ENCODE assay signal across 18 cellular contexts in genomic region chr18:70840649-70841048, GRCh38.
A peak's percentile ranks its signal among the peaks of the same experiment; 100 is the strongest.
DNase-seq lines count a peak whose midpoint lies in the region; ATAC-seq and TF ChIP-seq lines count a peak whose summit lies in the region.
"Had no signal": no experiment of that assay in that cellular context is flagged by ENCODE, and none has a peak within 500 bp of the region (broad histone marks: within the 10 kb centered on the region; RNA-seq: fewer than 3 reads in every experiment).

No MANE protein-coding gene starts in this region.

- H2BK5ac ChIP-seq in neuronal stem cell (ENCODE audit: low read length): no peak overlapping the region

- no peak overlapping the region for H3K4me3 ChIP-seq in A673 (ENCODE audit: low read depth, low read length, poor library complexity, severe bottlenecking)
- H3K4me3 ChIP-seq in H7 (ENCODE audit: insufficient read depth, low read depth, low read length): no peak overlapping the region
- H3K4me3 ChIP-seq in neuronal stem cell (ENCODE audit: low read length in 2 of 2): no peak overlapping the region
- H3K4me3 ChIP-seq: GM23338, K562 had no signal

- DNase-seq in A673 (ENCODE audit: low spot score): peak; percentile 80
- DNase-seq in H7: peak; percentile 4
- DNase-seq in cerebellar cortex (ENCODE audit: low spot score): peak; percentile 10
- DNase-seq in neuronal stem cell (ENCODE audit: low spot score): no peak
- DNase-seq in kidney tubule cell (ENCODE audit: low spot score): no peak
- DNase-seq in AG20443 (ENCODE audit: low spot score): no peak
- DNase-seq: 8988T; BE2C; C1 segment of cervical spinal cord; Caco-2; CD4-positive, alpha-beta T cell; DMS153; DMS79; GF-D8; IMR-90 had no signal

- H3K27ac ChIP-seq in A673 (ENCODE audit: low read depth, low read length, poor library complexity, severe bottlenecking): peak overlapping the region; percentile 57
- H3K27ac ChIP-seq in neuronal stem cell (replicated peaks; ENCODE audit: low read length): no peak overlapping the region

- ATAC-seq in GM18867 (IDR thresholded peaks at IDR 0.05; ENCODE audit: unreplicated experiment): no peak
- ATAC-seq: GM23338, K562 had no signal

- H4K91ac ChIP-seq in neuronal stem cell (ENCODE audit: low read depth, low read length, poor library complexity): no peak overlapping the region

- no peaks in the 10 kb centered on the region for H3K36me3 ChIP-seq in A673 (ENCODE audit: insufficient read depth, low read length, poor library complexity, severe bottlenecking)
- no peaks in the 10 kb centered on the region for H3K36me3 ChIP-seq in H7 (replicated peaks; ENCODE audit: control insufficient read depth, insufficient read depth, low read length)
- H3K36me3 ChIP-seq in neuronal stem cell (replicated peaks in 1 of 2; ENCODE audit: control insufficient read depth in 2 of 2, insufficient read depth in 2 of 2, low read length in 2 of 2): no peaks in the 10 kb centered on the region
- H3K36me3 ChIP-seq: BE2C had no signal

- H3K9ac ChIP-seq in neuronal stem cell (ENCODE audit: low read depth, low read length, poor library complexity): no peak overlapping the region

- H3K4ac ChIP-seq in neuronal stem cell (ENCODE audit: low read length): no peak overlapping the region

- H2BK12ac ChIP-seq in neuronal stem cell (ENCODE audit: low read length): no peak overlapping the region

- no peak overlapping the region for H2AK5ac ChIP-seq in neuronal stem cell (ENCODE audit: low read depth, low read length)

- H4K8ac ChIP-seq in neuronal stem cell (ENCODE audit: low read depth, low read length): no peak overlapping the region

- H2BK15ac ChIP-seq in neuronal stem cell (ENCODE audit: low read length): no peak overlapping the region

- no TSS peak for BruUV-seq in A673 (replicated peaks; lab: Mats Ljungman, UMichigan)

- WGBS in neuronal stem cell (ENCODE audit: extremely low coverage in 2 of 2, insufficient read length in 2 of 2, insufficient replicate concordance in 1 of 2), 2 donors: no CpG with 5 or more reads among the region's 3 CpGs

- no peak overlapping the region for H3K23ac ChIP-seq in neuronal stem cell (ENCODE audit: low read depth, low read length, poor library complexity)

- intact Hi-C loops in A673 (cut with micrococcal nuclease; ENCODE audit: unreplicated experiment): no loop called here

- H3K9me3 ChIP-seq in A673 (ENCODE audit: low read depth, low read length, poor library complexity, severe bottlenecking): no peaks in the 10 kb centered on the region
- H3K9me3 ChIP-seq in neuronal stem cell (replicated peaks in 1 of 2; ENCODE audit: control insufficient read depth in 2 of 2, insufficient read depth in 1 of 2, low read depth in 1 of 2, low read length in 2 of 2): no peaks in the 10 kb centered on the region
- H3K9me3 ChIP-seq: BE2C, Caco-2 had no signal

- H2AFZ ChIP-seq in neuronal stem cell (ENCODE audit: low read length): peak overlapping the region; percentile 74
- H2AFZ ChIP-seq: GM23338 had no signal

- TF ChIP-seq CTCF in A673 (conservative IDR thresholded peaks at IDR 0.05; ENCODE audit: low read depth, low read length): no peak

- POLR2A ChIA-PET in A673 (lab: Charles Lee; ENCODE audit: low non-redundant PET): no interaction called here

- H3K79me1 ChIP-seq in neuronal stem cell (ENCODE audit: low read depth, low read length): no peaks in the 10 kb centered on the region

- H3K27me3 ChIP-seq in A673 (replicated peaks; ENCODE audit: insufficient read depth, low read depth, low read length, poor library complexity) (no peaks in the 10 kb centered on the region), H7 (ENCODE audit: control insufficient read depth, insufficient read depth, low read length) (no peaks in the 10 kb centered on the region), neuronal stem cell (ENCODE audit: control insufficient read depth in 3 of 3, insufficient read depth in 3 of 3, low read depth in 1 of 3, low read length in 3 of 3) (no peaks in the 10 kb centered on the region)
- H3K27me3 ChIP-seq: BE2C had no signal

- H3K14ac ChIP-seq in neuronal stem cell (ENCODE audit: low read length): no peak overlapping the region

- H3K4me1 ChIP-seq in A673 (ENCODE audit: insufficient read depth, low read length, poor library complexity, severe bottlenecking) (peaks cover 17% of the 10 kb centered on the region), neuronal stem cell (ENCODE audit: control insufficient read depth in 2 of 2, insufficient read depth in 1 of 2, low read depth in 1 of 2, low read length in 2 of 2) (peaks cover 5 to 7% of the 10 kb centered on the region in 2 donors)
- H3K4me1 ChIP-seq: BE2C, Caco-2 had no signal

- no peak overlapping the region for H2BK120ac ChIP-seq in neuronal stem cell (ENCODE audit: low read depth, low read length)

- CTCF ChIA-PET in A673 (lab: Charles Lee): no interaction called here

- H3K18ac ChIP-seq in neuronal stem cell (ENCODE audit: low read length): no peak overlapping the region

- H3K4me2 ChIP-seq in neuronal stem cell (ENCODE audit: insufficient read depth, low read length, poor library complexity, severe bottlenecking): no peak overlapping the region
- H3K4me2 ChIP-seq: GM23338 had no signal

Comparison
In these comparisons a context has a peak if more than half of its experiments do, and no peak if none do; other contexts are left out.
1. DNase-seq: peak in A673 (single experiment), H7 (single experiment) and cerebellar cortex (single experiment); none in neuronal stem cell (single experiment), kidney tubule cell (single experiment) and AG20443 (single experiment).